8 cellular contexts compared by ENCODE assay signal in the genomic region with DNA sequence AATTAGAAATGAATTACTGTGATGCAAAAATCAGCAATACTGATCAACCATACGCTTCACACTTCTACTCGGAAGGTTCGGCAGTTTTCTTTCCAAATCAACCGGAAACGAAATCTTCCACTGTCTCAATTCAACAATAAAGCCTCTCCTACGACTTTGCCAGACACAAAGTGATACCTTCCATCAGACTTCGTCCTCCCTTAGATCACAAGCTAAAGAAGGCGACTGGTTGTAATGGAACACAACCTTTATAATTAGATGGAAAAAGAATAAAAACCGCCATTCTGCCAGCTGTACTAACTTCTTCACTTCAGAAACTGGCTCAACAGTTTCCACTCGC. TPM values are rescaled to one million over a fixed set of nuclear protein-coding genes. Genes with fewer than 3 reads are reported as not detected.
DNase-seq lines count a peak whose midpoint lies in the region; ATAC-seq and TF ChIP-seq lines count a peak whose summit lies in the region.

No MANE protein-coding gene starts in this region.

- peak overlapping the region; percentile 96 for H2AFZ ChIP-seq in MM.1S (ENCODE audit: low read length)

- no peaks in the 10 kb centered on the region for H3K9me2 ChIP-seq in MM.1S (replicated peaks; ENCODE audit: insufficient read depth, low read length)

- H3K36me3 Mint-ChIP-seq in CD8-positive, alpha-beta T cell: peaks cover 18% of the 10 kb centered on the region
- peaks cover 26% of the 10 kb centered on the region for H3K36me3 Mint-ChIP-seq in effector memory CD8-positive, alpha-beta T cell (ENCODE audit: insufficient read depth)
- H3K36me3 Mint-ChIP-seq in neural crest cell (ENCODE audit: low read depth): no peaks in the 10 kb centered on the region

- peak overlapping the region; percentile 78 for H3K9ac ChIP-seq in MM.1S (ENCODE audit: low read length)

- H3K27me3 ChIP-seq in CD8-positive, alpha-beta T cell (ENCODE audit: insufficient read depth, low read length): no peaks in the 10 kb centered on the region
- no peaks in the 10 kb centered on the region for H3K27me3 ChIP-seq in MM.1S (replicated peaks; ENCODE audit: insufficient read depth, low read length)

- no peaks in the 10 kb centered on the region for H4K20me1 ChIP-seq in MM.1S (ENCODE audit: insufficient read depth, low read length)

- peak overlapping the region; percentile 81 for H3K4me2 ChIP-seq in MM.1S (ENCODE audit: low read depth, low read length)

- peak overlapping the region; percentile 95 for H3K27ac Mint-ChIP-seq in CD8-positive, alpha-beta T cell
- H3K27ac Mint-ChIP-seq in effector memory CD8-positive, alpha-beta T cell: peak overlapping the region; percentile 93 to 95
- H3K27ac Mint-ChIP-seq in neural crest cell (ENCODE audit: unreplicated experiment): peak overlapping the region; percentile 94

- intact Hi-C loops in CD8-positive, alpha-beta T cell (cut with DNase I, micrococcal nuclease): loop anchor here (1.0 to 10.0 kb wide), 16 partner anchors 57 to 1391 kb away; partner anchors contain the start of genes AP2M1 (in 2 of the 2), KLHL24 (in 2 of the 2), ABCC5 (in 1 of the 2) and ALG3 (in 1 of the 2)

- ATAC-seq in CD8-positive, alpha-beta T cell: no peak
- no peak for ATAC-seq in effector memory CD8-positive, alpha-beta T cell (replicated peaks)
- ATAC-seq in GM19452 (IDR thresholded peaks at IDR 0.05; ENCODE audit: unreplicated experiment) (no peak), HG03565 (IDR thresholded peaks at IDR 0.05; ENCODE audit: unreplicated experiment) (no peak), GM19324 (IDR thresholded peaks at IDR 0.05; ENCODE audit: low FRiP score, unreplicated experiment) (no peak)

- H3F3A ChIP-seq in MM.1S (ENCODE audit: insufficient read depth, low read length): no peaks in the 10 kb centered on the region

- POLR2A ChIA-PET in CD8-positive, alpha-beta T cell (lab: Charles Lee): interaction anchor here (0.6 to 1.3 kb wide), 5 partner anchors 58 to 301 kb away, joined by 3 to 7 read pairs (median 3); partner anchors contain the start of genes ABCC5 and ABCF3

- TF ChIP-seq CTCF in CD8-positive, alpha-beta T cell (IDR thresholded peaks at IDR 0.05): no peak
- TF ChIP-seq CTCF in MM.1S (IDR thresholded peaks at IDR 0.05; ENCODE audit: low read length) (no peak), neural crest cell (conservative IDR thresholded peaks at IDR 0.05) (no peak)

- no peak for DNase-seq in CD8-positive, alpha-beta T cell
- DNase-seq in MM.1S (peak; percentile 34), neural crest cell (ENCODE audit: low read depth, low spot score) (no peak), NCI-H2029 (lab: John Stamatoyannopoulos, UW) (no peak)
- no peak for DNase-seq in effector memory CD8-positive, alpha-beta T cell

- peak overlapping the region; percentile 97 for H3K4me3 Mint-ChIP-seq in CD8-positive, alpha-beta T cell
- peak overlapping the region; percentile 92 to 97 for H3K4me3 Mint-ChIP-seq in effector memory CD8-positive, alpha-beta T cell
- H3K4me3 Mint-ChIP-seq in neural crest cell: peak overlapping the region; percentile 98

- H3K4me1 ChIP-seq in CD8-positive, alpha-beta T cell (ENCODE audit: insufficient read depth, low read length): peaks cover 24% of the 10 kb centered on the region
- peaks cover 6% of the 10 kb centered on the region for H3K4me1 ChIP-seq in MM.1S (ENCODE audit: low read length)

- peaks cover 45% of the 10 kb centered on the region for H3K4me1 Mint-ChIP-seq in CD8-positive, alpha-beta T cell (ENCODE audit: low read depth)
- peaks cover 20 to 25% of the 10 kb centered on the region in 2 donors for H3K4me1 Mint-ChIP-seq in effector memory CD8-positive, alpha-beta T cell (ENCODE audit: low read depth in 2 of 2)
- peaks cover 32% of the 10 kb centered on the region for H3K4me1 Mint-ChIP-seq in neural crest cell

- H3K4me3 ChIP-seq in CD8-positive, alpha-beta T cell (ENCODE audit: low read depth, low read length): peak overlapping the region; percentile 84
- peak overlapping the region; percentile 91 for H3K4me3 ChIP-seq in MM.1S (ENCODE audit: low read length)

- CTCF ChIA-PET in CD8-positive, alpha-beta T cell (lab: Charles Lee): interaction anchor here (0.7 to 3.2 kb wide), 12 partner anchors 9 to 493 kb away, joined by 3 to 16 read pairs (median 4); partner anchors contain the start of gene MAP6D1

- H3K9me3 ChIP-seq in CD8-positive, alpha-beta T cell (ENCODE audit: low read length): no peaks in the 10 kb centered on the region
- H3K9me3 ChIP-seq in MM.1S (replicated peaks; ENCODE audit: insufficient read depth, low read length): no peaks in the 10 kb centered on the region

- no peaks in the 10 kb centered on the region for H3K9me3 Mint-ChIP-seq in CD8-positive, alpha-beta T cell
- H3K9me3 Mint-ChIP-seq in effector memory CD8-positive, alpha-beta T cell: no peaks in the 10 kb centered on the region
- no peaks in the 10 kb centered on the region for H3K9me3 Mint-ChIP-seq in neural crest cell

- H3K27me3 Mint-ChIP-seq in CD8-positive, alpha-beta T cell (ENCODE audit: low read depth): no peaks in the 10 kb centered on the region
- no peaks in the 10 kb centered on the region for H3K27me3 Mint-ChIP-seq in effector memory CD8-positive, alpha-beta T cell
- peaks cover 13% of the 10 kb centered on the region for H3K27me3 Mint-ChIP-seq in neural crest cell (ENCODE audit: low read depth)

- H3K36me3 ChIP-seq in CD8-positive, alpha-beta T cell (ENCODE audit: insufficient read depth, low read length): no peaks in the 10 kb centered on the region
- no peaks in the 10 kb centered on the region for H3K36me3 ChIP-seq in MM.1S (replicated peaks; ENCODE audit: insufficient read depth, low read length)

- peak overlapping the region; percentile 61 for H3K27ac ChIP-seq in CD8-positive, alpha-beta T cell (ENCODE audit: low read depth, low read length)
- H3K27ac ChIP-seq in MM.1S (ENCODE audit: low read length): peak overlapping the region; percentile 22; the same call in 1 of the 2 replicates

- H3K79me2 ChIP-seq in MM.1S (ENCODE audit: low read length): peaks cover 53% of the 10 kb centered on the region

RNA-seq across cellular contexts. Expression of gene PARL, which starts 0.6 kb away (rescaled TPM):
- total RNA-seq in CD8-positive, alpha-beta T cell: 10 to 100 TPM; 43.8 to 47.0 TPM
- total RNA-seq in neural crest cell: 69.8 and 70.4 TPM in 2 replicates

RNA-seq across cellular contexts. Expression of gene MAP6D1, which starts 58.7 kb away (rescaled TPM):
- 1 to 10 TPM in 1 of 2 experiments, not detected in 1; 1.5 TPM for total RNA-seq in CD8-positive, alpha-beta T cell
- 4.7 and 4.9 TPM in 2 replicates for total RNA-seq in neural crest cell
